In the genomic region with DNA sequence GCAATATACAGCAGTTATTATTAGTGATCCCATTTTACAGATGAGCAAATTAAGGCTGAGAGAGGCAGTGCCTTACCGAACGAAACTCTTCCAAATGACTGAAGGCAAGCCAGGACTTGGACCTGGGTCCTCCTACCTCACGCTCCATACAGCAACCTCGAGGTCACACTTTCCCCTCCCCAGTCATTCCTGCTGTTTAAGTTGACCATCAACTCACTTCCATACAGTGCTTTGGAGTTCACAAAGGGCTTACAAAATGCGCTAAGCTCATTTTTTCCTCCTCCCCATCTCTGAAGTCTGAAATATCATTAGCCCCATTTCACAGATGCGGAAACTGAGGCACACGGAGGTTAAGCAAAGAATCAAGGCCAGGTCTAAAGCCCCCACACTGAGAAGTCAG, we compare ENCODE assay signal across 22 cellular contexts. TPM values are rescaled to one million over a fixed set of nuclear protein-coding genes. Genes with fewer than 3 reads are reported as not detected.
"Had no signal": no experiment of that assay in that cellular context is flagged by ENCODE, and none has a peak within 500 bp of the region (broad histone marks: within the 10 kb centered on the region; RNA-seq: fewer than 3 reads in every experiment).

No MANE protein-coding gene starts in this region.

- H3K4me1 Mint-ChIP-seq: naive thymus-derived CD4-positive, alpha-beta T cell; stimulated activated memory B cell treated with anti-CD40 and anti-IgM and Interleukin-4, amounts not matched to agents 10 μg/mL and 1 μg/mL and 100 μg/mL, for 72 hours had no signal

- H3K9me3 ChIP-seq: colonic mucosa, esophagus squamous epithelium, spleen, testis, tibial nerve had no signal

- H3K36me3 Mint-ChIP-seq: naive thymus-derived CD4-positive, alpha-beta T cell; stimulated activated memory B cell treated with anti-CD40 and anti-IgM and Interleukin-4, amounts not matched to agents 10 μg/mL and 1 μg/mL and 100 μg/mL, for 72 hours had no signal

- H3K27ac Mint-ChIP-seq: naive thymus-derived CD4-positive, alpha-beta T cell; stimulated activated memory B cell treated with anti-CD40 and anti-IgM and Interleukin-4, amounts not matched to agents 10 μg/mL and 1 μg/mL and 100 μg/mL, for 72 hours; stimulated activated naive CD8-positive, alpha-beta T cell treated with anti-CD3 and anti-CD28 coated beads, Interleukin-15, Interleukin-2, amounts not matched to agents 100 ng/mL and 50 ng/mL, for 24 hours had no signal

- H3K4me3 ChIP-seq: colonic mucosa, esophagus squamous epithelium, lung, spleen, testis, tibial nerve had no signal

- H3K27ac ChIP-seq: esophagus squamous epithelium, spleen, testis, tibial nerve had no signal

- H3K4me3 Mint-ChIP-seq: naive thymus-derived CD4-positive, alpha-beta T cell; stimulated activated memory B cell treated with anti-CD40 and anti-IgM and Interleukin-4, amounts not matched to agents 10 μg/mL and 1 μg/mL and 100 μg/mL, for 72 hours; stimulated activated naive CD8-positive, alpha-beta T cell treated with anti-CD3 and anti-CD28 coated beads, Interleukin-15, Interleukin-2, amounts not matched to agents 100 ng/mL and 50 ng/mL, for 24 hours had no signal

- ATAC-seq: left colon; left ventricle myocardium superior; naive thymus-derived CD4-positive, alpha-beta T cell; right cardiac atrium; stimulated activated memory B cell treated with anti-CD40 and anti-IgM and Interleukin-4, amounts not matched to agents 10 μg/mL and 1 μg/mL and 100 μg/mL, for 72 hours had no signal

- H3K4me1 ChIP-seq: colonic mucosa, esophagus squamous epithelium, spleen, testis, tibial nerve had no signal

- DNase-seq: cerebellar nuclear complex; colonic mucosa; dermis blood vessel endothelial cell; esophagus squamous epithelium; foreskin fibroblast; left colon; left ventricle myocardium superior; mesenchymal stem cell; naive thymus-derived CD4-positive, alpha-beta T cell; right cardiac atrium; spleen; stimulated activated CD4-positive, alpha-beta T cell treated with anti-CD3 and anti-CD28 coated beads, Interleukin-15, amount 100 ng/mL, for 24 hours; stimulated activated CD4-positive, alpha-beta T cell treated with anti-CD3 and anti-CD28 coated beads, Interleukin-1b, Interleukin-23, amount 100 ng/mL, for 48 hours; stimulated activated CD4-positive, alpha-beta T cell treated with anti-CD3 and anti-CD28 coated beads, Interleukin-4, amount 100 ng/mL, for 24 hours; testis had no signal

- H3K27me3 ChIP-seq: colonic mucosa, testis, tibial nerve had no signal

- H3K9me3 Mint-ChIP-seq: stimulated activated memory B cell treated with anti-CD40 and anti-IgM and Interleukin-4, amounts not matched to agents 10 μg/mL and 1 μg/mL and 100 μg/mL, for 72 hours; stimulated activated naive CD8-positive, alpha-beta T cell treated with anti-CD3 and anti-CD28 coated beads, Interleukin-15, Interleukin-2, amounts not matched to agents 100 ng/mL and 50 ng/mL, for 24 hours had no signal

- H3K27me3 Mint-ChIP-seq: stimulated activated naive CD8-positive, alpha-beta T cell treated with anti-CD3 and anti-CD28 coated beads, Interleukin-15, Interleukin-2, amounts not matched to agents 100 ng/mL and 50 ng/mL, for 24 hours had no signal

- H3K36me3 ChIP-seq: colonic mucosa, esophagus squamous epithelium, spleen, tibial nerve had no signal

RNA-seq across cellular contexts. Expression of a gene that starts 4.3 kb away (rescaled TPM):
- total RNA-seq: dermis blood vessel endothelial cell; esophagus squamous epithelium; left ventricle myocardium superior; naive thymus-derived CD4-positive, alpha-beta T cell; osteocyte; right cardiac atrium; spleen; subcutaneous adipose tissue; tibial nerve; urinary bladder had no signal
